23 cellular contexts compared by ENCODE assay signal in the genomic region with DNA sequence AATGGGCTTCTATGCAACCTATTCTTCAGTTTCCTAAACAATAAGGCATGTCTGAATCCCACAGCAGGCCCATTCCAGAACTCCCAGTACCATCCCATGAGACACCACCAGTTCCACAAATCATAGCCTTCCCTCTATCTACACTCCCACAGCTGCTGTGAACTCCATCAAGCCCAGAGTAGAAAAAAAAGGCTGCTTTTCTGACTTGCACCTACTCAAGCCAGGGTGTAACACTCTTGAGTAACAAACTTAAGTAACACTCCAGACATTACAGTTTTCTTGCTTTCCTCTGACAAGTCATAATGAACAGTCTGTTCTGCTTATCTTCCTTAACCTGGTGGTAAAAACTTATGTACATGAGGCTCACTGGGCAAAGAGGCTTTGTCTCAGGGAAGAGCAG.
A peak's percentile ranks its signal among the peaks of the same experiment; 100 is the strongest.
DNase-seq lines count a peak whose midpoint lies in the region; ATAC-seq and TF ChIP-seq lines count a peak whose summit lies in the region.
"Had no signal": no experiment of that assay in that cellular context is flagged by ENCODE, and none has a peak within 500 bp of the region (broad histone marks: within the 10 kb centered on the region; RNA-seq: fewer than 3 reads in every experiment).

No MANE protein-coding gene starts in this region.

- H3K4me1 ChIP-seq in breast epithelium (no peaks in the 10 kb centered on the region), neural progenitor cell (no peaks in the 10 kb centered on the region), uterus (peaks cover 0 to 8% of the 10 kb centered on the region in 2 donors)

- no peak overlapping the region for H3K4me3 Mint-ChIP-seq in MCF 10A (ENCODE audit: unreplicated experiment)
- no peak overlapping the region for H3K4me3 Mint-ChIP-seq in neural progenitor cell
- H3K4me3 Mint-ChIP-seq: activated naive CD8-positive, alpha-beta T cell treated with anti-CD3 and anti-CD28 coated beads, Interleukin-2, amount 10 ng/mL, durations not matched to agents 7 days and 5 days had no signal

- intact Hi-C loops in MCF 10A (cut with micrococcal nuclease) (loop anchor here (2.0 kb wide), 1 partner anchor 24 kb away; no protein-coding TSS in a partner anchor), breast epithelium (cut with DNase I; ENCODE audit: low total_unique reads) (no loop called here), Right ventricle myocardium superior (cut with DNase I) (no loop called here), uterus (cut with DNase I; ENCODE audit: low total_unique reads) (no loop called here)

- peak overlapping the region; percentile 83 for H3K27ac Mint-ChIP-seq in MCF 10A (ENCODE audit: low read depth, unreplicated experiment)
- no peak overlapping the region for H3K27ac Mint-ChIP-seq in neural progenitor cell
- H3K27ac Mint-ChIP-seq: activated naive CD8-positive, alpha-beta T cell treated with anti-CD3 and anti-CD28 coated beads, Interleukin-2, amount 10 ng/mL, durations not matched to agents 7 days and 5 days had no signal

- H3K9ac ChIP-seq in neural progenitor cell, result no peak overlapping the region
- H3K9ac ChIP-seq: BLaER1 treated with 17β-estradiol and CSF1 and Interleukin-3, amounts not matched to agents 10 nM and 100 nM; KMS-11 had no signal

- H3K9me3 ChIP-seq in breast epithelium (no peaks in the 10 kb centered on the region), neural progenitor cell (ENCODE audit: low read depth) (no peaks in the 10 kb centered on the region), uterus (no peaks in the 10 kb centered on the region)
- H3K9me3 ChIP-seq: esophagus squamous epithelium, SJSA1, thyroid gland had no signal

- H3K79me2 ChIP-seq in neural progenitor cell (ENCODE audit: low read depth), result no peaks in the 10 kb centered on the region

- H3K27me3 Mint-ChIP-seq in MCF 10A (ENCODE audit: insufficient read depth, unreplicated experiment) (no peaks in the 10 kb centered on the region), neural progenitor cell (ENCODE audit: insufficient read depth, low read depth) (peaks cover 5% of the 10 kb centered on the region)
- H3K27me3 Mint-ChIP-seq: activated naive CD8-positive, alpha-beta T cell treated with anti-CD3 and anti-CD28 coated beads, Interleukin-2, amount 10 ng/mL, durations not matched to agents 7 days and 5 days had no signal

- H3K4me1 Mint-ChIP-seq in MCF 10A (ENCODE audit: insufficient read depth, unreplicated experiment), result peaks cover 36% of the 10 kb centered on the region
- H3K4me1 Mint-ChIP-seq in neural progenitor cell, result no peaks in the 10 kb centered on the region

- peak overlapping the region; percentile 13 for H2AFZ ChIP-seq in neural progenitor cell (replicated peaks)

- no peaks in the 10 kb centered on the region for H3F3A ChIP-seq in neural progenitor cell (ENCODE audit: low read depth)

- POLR2A ChIA-PET in MCF 10A (lab: Yijun Ruan, JAX), result interaction anchor here (0.6 to 2.0 kb wide), 3 partner anchors 14 to 305 kb away, joined by 3 to 6 read pairs (median 6); no protein-coding TSS in a partner anchor

- TF ChIP-seq POLR2A in breast epithelium (IDR thresholded peaks at IDR 0.05) (no peak), uterus (IDR thresholded peaks at IDR 0.05) (no peak)

- TF ChIP-seq CTCF in MCF 10A (IDR thresholded peaks at IDR 0.05; ENCODE audit: unreplicated experiment) (no peak), breast epithelium (IDR thresholded peaks at IDR 0.05) (no peak), neural progenitor cell (IDR thresholded peaks at IDR 0.05) (no peak), uterus (IDR thresholded peaks at IDR 0.05) (no peak)

- DNase-seq in MCF 10A (ENCODE audit: unreplicated experiment) (no peak), breast epithelium (ENCODE audit: low spot score in 2 of 2) (no peak), Right ventricle myocardium superior (no peak), neural progenitor cell (ENCODE audit: low spot score) (no peak), uterus (peak; percentile 28 to 47)
- DNase-seq: activated naive CD8-positive, alpha-beta T cell treated with anti-CD3 and anti-CD28 coated beads, Interleukin-2, amount 10 ng/mL, durations not matched to agents 7 days and 5 days; esophagus squamous epithelium; hypothalamus; NCI-H1092 treated with DMSO at 0.1 percent for 48 hours; NCI-H748 treated with DMSO at 0.1 percent for 48 hours; occipital lobe; PC-3; stimulated activated CD8-positive, alpha-beta memory T cell treated with anti-CD3 and anti-CD28 coated beads, Interleukin-4, amount 100 ng/mL, for 48 hours; T-helper 2 cell; thyroid gland had no signal

- no peak overlapping the region for H3K27ac ChIP-seq in breast epithelium
- H3K27ac ChIP-seq in neural progenitor cell, result no peak overlapping the region
- peak overlapping the region; percentile 89 to 92 for H3K27ac ChIP-seq in uterus
- H3K27ac ChIP-seq: BLaER1 treated with 17β-estradiol and CSF1 and Interleukin-3, amounts not matched to agents 10 nM and 100 nM; KMS-11; SJSA1; thyroid gland had no signal

- no peaks in the 10 kb centered on the region for H3K9me3 Mint-ChIP-seq in MCF 10A (ENCODE audit: unreplicated experiment)
- H3K9me3 Mint-ChIP-seq in neural progenitor cell, result no peaks in the 10 kb centered on the region

- no TSS peak for BruUV-seq in MCF 10A (replicated peaks; lab: Mats Ljungman, UMichigan)

- CTCF ChIA-PET in MCF 10A (lab: Yijun Ruan, JAX), result interaction anchor here (0.7 to 1.6 kb wide), 4 partner anchors 8 to 218 kb away, joined by 3 to 4 read pairs (median 3); no protein-coding TSS in a partner anchor

- H3K36me3 ChIP-seq in breast epithelium (no peaks in the 10 kb centered on the region), neural progenitor cell (no peaks in the 10 kb centered on the region), uterus (no peaks in the 10 kb centered on the region)
- H3K36me3 ChIP-seq: BLaER1 treated with 17β-estradiol and CSF1 and Interleukin-3, amounts not matched to agents 10 nM and 100 nM; esophagus squamous epithelium; SJSA1; thyroid gland had no signal

- H3K4me3 ChIP-seq in breast epithelium (no peak overlapping the region), neural progenitor cell (no peak overlapping the region), uterus (no peak overlapping the region)
- H3K4me3 ChIP-seq: BLaER1 treated with 17β-estradiol and CSF1 and Interleukin-3, amounts not matched to agents 10 nM and 100 nM; esophagus squamous epithelium; SJSA1; smooth muscle cell; thyroid gland had no signal

- H3K36me3 Mint-ChIP-seq in MCF 10A (ENCODE audit: insufficient read depth, unreplicated experiment) (no peaks in the 10 kb centered on the region), neural progenitor cell (no peaks in the 10 kb centered on the region)

- no peak overlapping the region for H3K4me2 ChIP-seq in neural progenitor cell
- H3K4me2 ChIP-seq: KMS-11, smooth muscle cell had no signal

- no peaks in the 10 kb centered on the region for H3K27me3 ChIP-seq in breast epithelium
- no peaks in the 10 kb centered on the region for H3K27me3 ChIP-seq in neural progenitor cell
- no peaks in the 10 kb centered on the region for H3K27me3 ChIP-seq in uterus
- H3K27me3 ChIP-seq: BLaER1 treated with 17β-estradiol and CSF1 and Interleukin-3, amounts not matched to agents 10 nM and 100 nM; esophagus squamous epithelium; SJSA1; thyroid gland had no signal

- ATAC-seq in Right ventricle myocardium superior (ENCODE audit: poor library complexity) (peak; percentile 92), HG02642 (IDR thresholded peaks at IDR 0.05; ENCODE audit: poor library complexity, unreplicated experiment) (no peak), HG03439 (IDR thresholded peaks at IDR 0.05; ENCODE audit: unreplicated experiment) (no peak), HG03571 (IDR thresholded peaks at IDR 0.05; ENCODE audit: unreplicated experiment) (no peak)
- ATAC-seq: HCT116, PC-3 had no signal

- no peaks in the 10 kb centered on the region for H4K20me1 ChIP-seq in neural progenitor cell (ENCODE audit: low read depth)
- H4K20me1 ChIP-seq: BLaER1 treated with 17β-estradiol and CSF1 and Interleukin-3, amounts not matched to agents 10 nM and 100 nM had no signal

Comparison
In these comparisons a context has a peak if more than half of its experiments do, and no peak if none do; other contexts are left out.
1. DNase-seq: peak in uterus (2 of 2); none in MCF 10A (single experiment), breast epithelium (0 of 2), Right ventricle myocardium superior (single experiment) and neural progenitor cell (single experiment).
2. H3K27ac ChIP-seq: peak in uterus (2 of 2); none in breast epithelium (0 of 2) and neural progenitor cell (single experiment).